Comparison of ENCODE assay signal across 13 cellular contexts in the genomic region with DNA sequence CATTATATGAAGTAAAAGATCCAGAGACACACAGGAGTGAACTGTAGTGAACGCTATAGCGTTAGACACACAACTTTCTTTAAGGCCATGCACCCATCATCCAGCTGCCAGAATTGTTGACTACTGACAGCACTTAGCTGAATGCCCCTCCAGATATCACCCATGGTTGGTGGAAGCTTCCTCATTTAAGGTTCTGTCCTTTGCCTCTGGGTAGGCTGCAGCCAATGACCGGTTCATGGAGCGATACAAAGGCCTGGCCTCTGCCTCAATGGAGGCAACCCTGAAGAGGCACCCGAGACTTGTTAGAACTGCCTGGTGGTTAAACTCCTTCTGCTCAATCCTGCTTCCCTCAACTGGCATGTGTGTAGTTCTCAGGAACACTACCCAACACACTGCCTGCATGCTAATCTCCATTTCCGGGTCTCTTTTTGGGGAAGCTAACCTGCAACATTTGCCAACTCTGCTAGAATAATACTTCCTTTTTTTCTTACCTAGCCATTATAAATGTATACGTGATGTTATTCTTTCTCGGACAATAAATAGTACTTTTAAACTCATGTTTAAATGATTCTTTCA. TPM values are rescaled to one million over a fixed set of nuclear protein-coding genes. Genes with fewer than 3 reads are reported as not detected.
DNase-seq lines count a peak whose midpoint lies in the region; ATAC-seq and TF ChIP-seq lines count a peak whose summit lies in the region.
"Had no signal": no experiment of that assay in that cellular context is flagged by ENCODE, and none has a peak within 500 bp of the region (broad histone marks: within the 10 kb centered on the region; RNA-seq: fewer than 3 reads in every experiment).

No MANE protein-coding gene starts in this region.

- H3K27ac ChIP-seq in BLaER1: no peak overlapping the region
- H3K27ac ChIP-seq in tibial nerve: no peak overlapping the region
- H3K27ac ChIP-seq: right lobe of liver had no signal

- peak overlapping the region; percentile 90 to 95 for H3K27ac Mint-ChIP-seq in T-cell

- DNase-seq in T-cell (no peak), NCI-H2107 (lab: John Stamatoyannopoulos, UW) (no peak), tibial nerve (ENCODE audit: low spot score in 2 of 2) (no peak), islet precursor cell (no peak)
- DNase-seq: C1 segment of cervical spinal cord, left cardiac atrium, NCI-H1092, right lobe of liver had no signal

- CTCF ChIA-PET in T-cell (lab: Charles Lee): interaction anchor here in 1 of 2 donors (0.7 to 1.1 kb wide), 2 partner anchors 22 to 95 kb away, joined by 3 to 4 read pairs; no protein-coding TSS in a partner anchor

- no peaks in the 10 kb centered on the region for H3K36me3 Mint-ChIP-seq in T-cell

- H3K27me3 ChIP-seq in BLaER1: no peaks in the 10 kb centered on the region
- H3K27me3 ChIP-seq in tibial nerve: no peaks in the 10 kb centered on the region
- H3K27me3 ChIP-seq: right lobe of liver had no signal

- H3K9ac ChIP-seq in BLaER1: no peak overlapping the region

- ATAC-seq in GM19043 (IDR thresholded peaks at IDR 0.05; ENCODE audit: low read depth, unreplicated experiment) (peak; percentile 27), HG03097 (IDR thresholded peaks at IDR 0.05; ENCODE audit: low FRiP score, unreplicated experiment) (peak; percentile 21), T-cell (replicated peaks in 1 of 4) (peak; percentile 20 to 47 (median 29)), HG03521 (IDR thresholded peaks at IDR 0.05; ENCODE audit: unreplicated experiment) (no peak)
- ATAC-seq: left cardiac atrium, right lobe of liver had no signal

- H3K9me3 Mint-ChIP-seq in T-cell: peaks cover 4 to 9% (median 7%) of the 10 kb centered on the region in 3 donors

- POLR2A ChIA-PET in T-cell (lab: Charles Lee): interaction anchor here (0.6 to 1.2 kb wide), 2 partner anchors 41 to 105 kb away, joined by 3 to 5 read pairs; no protein-coding TSS in a partner anchor

- H3K4me3 ChIP-seq in BLaER1: no peak overlapping the region
- H3K4me3 ChIP-seq in tibial nerve: no peak overlapping the region
- H3K4me3 ChIP-seq: right lobe of liver had no signal

- no peak for TF ChIP-seq CTCF in tibial nerve (IDR thresholded peaks at IDR 0.05)

- H3K4me1 Mint-ChIP-seq in T-cell: peaks cover 61 to 68% (median 63%) of the 10 kb centered on the region in 3 donors

- H3K9me3 ChIP-seq in BLaER1: no peaks in the 10 kb centered on the region
- peaks cover 0 to 4% (median 0%) of the 10 kb centered on the region in 4 donors for H3K9me3 ChIP-seq in tibial nerve
- H3K9me3 ChIP-seq: right lobe of liver had no signal

- TF ChIP-seq EP300 in tibial nerve (IDR thresholded peaks at IDR 0.05): no peak

- H4K20me1 ChIP-seq in BLaER1: no peaks in the 10 kb centered on the region

- peak overlapping the region; percentile 11; the same call in 1 of the 2 replicates for H3K4me2 ChIP-seq in BLaER1

- H3K36me3 ChIP-seq in BLaER1 (no peaks in the 10 kb centered on the region), tibial nerve (no peaks in the 10 kb centered on the region)
- H3K36me3 ChIP-seq: right lobe of liver had no signal

- peak overlapping the region; percentile 58 to 75 (median 70) for H3K4me3 Mint-ChIP-seq in T-cell

- TF ChIP-seq POLR2A in tibial nerve (IDR thresholded peaks at IDR 0.05): no peak

- WGBS in tibial nerve, 2 donors: 83 to 90% methylated on average over 8 of the region's 8 CpGs

- H3K4me1 ChIP-seq in BLaER1: peaks cover 14% of the 10 kb centered on the region
- H3K4me1 ChIP-seq in tibial nerve: no peaks in the 10 kb centered on the region
- H3K4me1 ChIP-seq: right lobe of liver had no signal

- H3K27me3 Mint-ChIP-seq in T-cell: no peaks in the 10 kb centered on the region

RNA-seq across cellular contexts. Expression of gene THEMIS, which starts 49.8 kb away (rescaled TPM):
- 10 to 100 TPM; 55.5 to 93.3 (median 69.4) TPM for total RNA-seq in T-cell
- under 1 TPM; 0.22 to 0.98 (median 0.57) TPM for total RNA-seq in tibial nerve
- total RNA-seq: endothelial cell of umbilical vein had no signal

Comparison
In these comparisons a context has a peak if more than half of its experiments do, and no peak if none do; other contexts are left out.
1. RNA of gene THEMIS, which starts 49.8 kb away (total RNA-seq): 55.5 to 93.3 TPM in T-cell; 0.22 to 0.98 TPM in tibial nerve; every median in the first group is over 10 times any median in the second.